Comparison of ENCODE assay signal across 9 cellular contexts in the genomic region with DNA sequence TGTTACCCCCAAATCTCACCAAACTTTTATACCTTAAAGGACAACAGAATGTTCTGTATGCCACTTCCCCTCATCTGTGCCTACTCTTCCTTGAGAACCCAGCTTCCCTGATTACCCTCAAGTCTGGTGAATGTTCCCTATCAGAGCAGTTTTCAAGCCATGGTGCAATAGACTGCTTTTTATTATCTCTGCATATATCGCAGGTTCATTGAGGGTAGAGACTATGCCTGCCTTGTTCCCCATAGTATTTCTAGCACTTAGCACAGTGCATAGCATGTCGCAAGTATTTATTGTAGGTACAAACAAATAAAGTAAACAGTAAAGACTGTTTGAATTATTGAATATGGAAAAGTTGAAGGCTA.
A peak's percentile ranks its signal among the peaks of the same experiment; 100 is the strongest.
DNase-seq lines count a peak whose midpoint lies in the region; ATAC-seq and TF ChIP-seq lines count a peak whose summit lies in the region.
"Had no signal": no experiment of that assay in that cellular context is flagged by ENCODE, and none has a peak within 500 bp of the region (broad histone marks: within the 10 kb centered on the region; RNA-seq: fewer than 3 reads in every experiment).

No MANE protein-coding gene starts in this region.

- H3K14ac ChIP-seq in neuronal stem cell (ENCODE audit: low read length): no peak overlapping the region

- peak overlapping the region; percentile 5 for H2AFZ ChIP-seq in neuronal stem cell (ENCODE audit: low read length)

- H3K36me3 ChIP-seq in body of pancreas (replicated peaks in 1 of 2; ENCODE audit: insufficient read depth in 1 of 2, low read depth in 2 of 2): no peaks in the 10 kb centered on the region
- peaks cover 5 to 20% of the 10 kb centered on the region in 2 donors for H3K36me3 ChIP-seq in neuronal stem cell (replicated peaks in 1 of 2; ENCODE audit: control insufficient read depth in 2 of 2, insufficient read depth in 2 of 2, low read length in 2 of 2)
- H3K36me3 ChIP-seq in mesendoderm (ENCODE audit: control insufficient read depth, insufficient read depth, low read length): no peaks in the 10 kb centered on the region

- TF ChIP-seq CTCF in body of pancreas (IDR thresholded peaks at IDR 0.05) (no peak), dorsolateral prefrontal cortex (IDR thresholded peaks at IDR 0.05 in 54 of 56, conservative IDR thresholded peaks at IDR 0.05 in 2 of 56; ENCODE audit: low read depth in 1 of 56, partially characterized antibody in 56 of 56) (no peak)

- H3K4me2 ChIP-seq in neuronal stem cell (ENCODE audit: insufficient read depth, low read length, poor library complexity, severe bottlenecking) (no peak overlapping the region), mesendoderm (ENCODE audit: low read length) (no peak overlapping the region)

- DNase-seq in body of pancreas: no peak
- no peak for DNase-seq in neuronal stem cell (ENCODE audit: low spot score)
- no peak for DNase-seq in NCI-H524 (lab: John Stamatoyannopoulos, UW)
- DNase-seq in dorsolateral prefrontal cortex: no peak
- DNase-seq in mesendoderm: no peak
- DNase-seq: SHP77 treated with DMSO at 0.1 percent for 48 hours had no signal

- H3K79me2 ChIP-seq in mesendoderm (ENCODE audit: control insufficient read depth, insufficient read depth, low read length): no peaks in the 10 kb centered on the region

- H3K79me1 ChIP-seq in neuronal stem cell (ENCODE audit: low read depth, low read length): no peaks in the 10 kb centered on the region
- H3K79me1 ChIP-seq in mesendoderm (ENCODE audit: low read length): peaks cover 2% of the 10 kb centered on the region

- no peak overlapping the region for H2BK12ac ChIP-seq in neuronal stem cell (ENCODE audit: low read length)

- H3K27ac ChIP-seq in body of pancreas (peak overlapping the region in 3 of 4 donors; percentile 51 to 73 (median 60)), neuronal stem cell (replicated peaks; ENCODE audit: low read length) (no peak overlapping the region), dorsolateral prefrontal cortex (peak overlapping the region in 19 of 59 donors; percentile 3 to 58 (median 39)), mesendoderm (ENCODE audit: low read depth, low read length) (no peak overlapping the region)

- TF ChIP-seq POLR2A in body of pancreas (IDR thresholded peaks at IDR 0.05): no peak

- H2BK15ac ChIP-seq in neuronal stem cell (ENCODE audit: low read length) (no peak overlapping the region), mesendoderm (replicated peaks; ENCODE audit: low read depth) (no peak overlapping the region)

- H3K56ac ChIP-seq in mesendoderm (ENCODE audit: low read length): no peak overlapping the region

- H3K4ac ChIP-seq in neuronal stem cell (ENCODE audit: low read length): no peak overlapping the region
- no peak overlapping the region for H3K4ac ChIP-seq in mesendoderm (ENCODE audit: low read depth, low read length)

- H3K23ac ChIP-seq in neuronal stem cell (ENCODE audit: low read depth, low read length, poor library complexity): no peak overlapping the region
- H3K23ac ChIP-seq in mesendoderm (ENCODE audit: low read length): no peak overlapping the region

- 12 to 25% methylated on average over 2 of the region's 2 CpGs for WGBS in body of pancreas, 2 donors
- no CpG with 5 or more reads among the region's 2 CpGs for WGBS in neuronal stem cell (ENCODE audit: extremely low coverage in 2 of 2, insufficient read length in 2 of 2, insufficient replicate concordance in 1 of 2), 2 donors
- WGBS in mesendoderm (ENCODE audit: extremely low coverage, insufficient coverage, low lambda C conversion rate): no CpG with 5 or more reads among the region's 2 CpGs

- ATAC-seq in GM18499 (IDR thresholded peaks at IDR 0.05; ENCODE audit: insufficient read depth, unreplicated experiment) (peak; percentile 15), HG02973 (IDR thresholded peaks at IDR 0.05; ENCODE audit: unreplicated experiment) (peak; percentile 14), body of pancreas (peak; percentile 16), HG03520 (IDR thresholded peaks at IDR 0.05; ENCODE audit: unreplicated experiment) (no peak)

- H3K4me3 ChIP-seq in body of pancreas: no peak overlapping the region
- H3K4me3 ChIP-seq in neuronal stem cell (ENCODE audit: low read length in 2 of 2): no peak overlapping the region
- peak overlapping the region in 2 of 59 donors; percentile 9 to 11 for H3K4me3 ChIP-seq in dorsolateral prefrontal cortex
- no peak overlapping the region for H3K4me3 ChIP-seq in mesendoderm (ENCODE audit: low read length)

- H4K8ac ChIP-seq in neuronal stem cell (ENCODE audit: low read depth, low read length) (no peak overlapping the region), mesendoderm (ENCODE audit: low read depth, low read length) (no peak overlapping the region)

- H3K9ac ChIP-seq in neuronal stem cell (ENCODE audit: low read depth, low read length, poor library complexity) (no peak overlapping the region), mesendoderm (ENCODE audit: low read length) (no peak overlapping the region)

- intact Hi-C loops in body of pancreas (cut with DNase I) (no loop called here), dorsolateral prefrontal cortex (cut with DNase I) (loop anchor here in 1 of 2 donors (10.0 kb wide), 1 partner anchor 76 kb away; a partner anchor contains a TSS)

- H4K5ac ChIP-seq in mesendoderm (ENCODE audit: low read length): no peak overlapping the region

- H3K4me1 ChIP-seq in body of pancreas (peaks cover 27% of the 10 kb centered on the region), neuronal stem cell (ENCODE audit: control insufficient read depth in 2 of 2, insufficient read depth in 1 of 2, low read depth in 1 of 2, low read length in 2 of 2) (peaks cover 0 to 12% of the 10 kb centered on the region in 2 donors), mesendoderm (ENCODE audit: control insufficient read depth, low read depth, low read length) (peaks cover 2% of the 10 kb centered on the region)

- H2BK120ac ChIP-seq in neuronal stem cell (ENCODE audit: low read depth, low read length) (no peak overlapping the region), mesendoderm (ENCODE audit: low read depth, low read length) (no peak overlapping the region)

- no peak overlapping the region for H4K91ac ChIP-seq in neuronal stem cell (ENCODE audit: low read depth, low read length, poor library complexity)

- H2BK5ac ChIP-seq in neuronal stem cell (ENCODE audit: low read length) (no peak overlapping the region), mesendoderm (ENCODE audit: low read length) (no peak overlapping the region)

- H3K27me3 ChIP-seq in body of pancreas (no peaks in the 10 kb centered on the region), neuronal stem cell (ENCODE audit: control insufficient read depth in 3 of 3, insufficient read depth in 3 of 3, low read depth in 1 of 3, low read length in 3 of 3) (no peaks in the 10 kb centered on the region), dorsolateral prefrontal cortex (no peaks in the 10 kb centered on the region), mesendoderm (ENCODE audit: insufficient read depth, low read length, poor library complexity) (no peaks in the 10 kb centered on the region)

- H3K9me3 ChIP-seq in body of pancreas (no peaks in the 10 kb centered on the region), neuronal stem cell (replicated peaks in 1 of 2; ENCODE audit: control insufficient read depth in 2 of 2, insufficient read depth in 1 of 2, low read depth in 1 of 2, low read length in 2 of 2) (no peaks in the 10 kb centered on the region)

- H2AK5ac ChIP-seq in neuronal stem cell (ENCODE audit: low read depth, low read length) (no peak overlapping the region), mesendoderm (ENCODE audit: low read length) (no peak overlapping the region)

- no peak overlapping the region for H3K18ac ChIP-seq in neuronal stem cell (ENCODE audit: low read length)
- H3K18ac ChIP-seq in mesendoderm (ENCODE audit: low read length): no peak overlapping the region

Comparison
In these comparisons a context has a peak if more than half of its experiments do, and no peak if none do; other contexts are left out.
1. H3K27ac ChIP-seq: peak in body of pancreas (3 of 4); none in neuronal stem cell (single experiment) and mesendoderm (single experiment).